ENCODE assay signal across 9 cellular contexts in genomic region chr6:136788069-136788902, GRCh38. TPM values are rescaled to one million over a fixed set of nuclear protein-coding genes. Genes with fewer than 3 reads are reported as not detected.
A peak's percentile ranks its signal among the peaks of the same experiment; 100 is the strongest.
DNase-seq lines count a peak whose midpoint lies in the region; ATAC-seq, FAIRE-seq and TF ChIP-seq lines count a peak whose summit lies in the region.
"Had no signal": no experiment of that assay in that cellular context is flagged by ENCODE, and none has a peak within 500 bp of the region (broad histone marks: within the 10 kb centered on the region; RNA-seq: fewer than 3 reads in every experiment).

No MANE protein-coding gene starts in this region.

- no peak for TF ChIP-seq EP300 in K562 (IDR thresholded peaks at IDR 0.05; ENCODE audit: low read length)

- 0 out of 2 replicates have a peak, but pooled peaks cover 4% of the 10 kb centered on the region for H4K20me1 ChIP-seq in K562 (replicated peaks; ENCODE audit: control insufficient read depth, insufficient read depth, low read length)

- TSS peak; percentile 11 for BruUV-seq in K562 (replicated peaks; lab: Mats Ljungman, UMichigan)

- no peak overlapping the region for H3K4me3 ChIP-seq in K562

- FAIRE-seq in K562 (lab: Jason Lieb, UNC): no peak

- H3K4me3 Mint-ChIP-seq in natural killer cell treated with Interleukin-12 subunit alpha and Interleukin-12 subunit beta and Interleukin-15 and Interleukin-18, amount 100 ng/mL, for 72 hours: peak overlapping the region; percentile 83
- no peak overlapping the region for H3K4me3 Mint-ChIP-seq in osteocyte (ENCODE audit: unreplicated experiment)

- peak; percentile 86 for DNase-seq in ELR (ENCODE audit: low read depth)
- peak; percentile 67 for DNase-seq in NAMALWA (ENCODE audit: low spot score)
- no peak for DNase-seq in K562 (ENCODE audit: extremely low read depth in 1 of 4, low spot score in 3 of 4)
- DNase-seq in natural killer cell treated with Interleukin-12 subunit alpha and Interleukin-12 subunit beta and Interleukin-15 and Interleukin-18, amount 100 ng/mL, for 72 hours (ENCODE audit: low spot score): no peak
- DNase-seq in left lobe of liver (ENCODE audit: low spot score): no peak
- DNase-seq in osteocyte (ENCODE audit: extremely low spot score, unreplicated experiment): no peak
- no peak for DNase-seq in NCI-H2029 treated with DMSO at 0.1 percent for 48 hours (lab: John Stamatoyannopoulos, UW)
- DNase-seq: activated CD4-positive, CD25-positive, alpha-beta regulatory T cell treated with anti-CD3 and anti-CD28 coated beads, Interleukin-2, amount 50 U/mL, for 72 hours had no signal

- no peak overlapping the region for H3K27ac ChIP-seq in K562 (ENCODE audit: extremely low read depth, low read depth, low read length)

- no peak for TF ChIP-seq RAD21 in K562 (CRISPR knock-in tag; conservative IDR thresholded peaks at IDR 0.05 in 1 of 2, IDR thresholded peaks at IDR 0.05 in 1 of 2)

- intact Hi-C loops in K562 (cut with micrococcal nuclease): no loop called here

- H3K36me3 ChIP-seq in K562 (ENCODE audit: control insufficient read depth, insufficient read depth, low read length): peaks cover 9% of the 10 kb centered on the region; the same call in 2 of the 3 replicates

- no peak overlapping the region for H2AFZ ChIP-seq in K562 (ENCODE audit: low read depth, low read length)

- H3K4me1 Mint-ChIP-seq in natural killer cell treated with Interleukin-12 subunit alpha and Interleukin-12 subunit beta and Interleukin-15 and Interleukin-18, amount 100 ng/mL, for 72 hours (ENCODE audit: low read depth in 2 of 2): peaks cover 61 to 73% of the 10 kb centered on the region in 2 donors
- peaks cover 21% of the 10 kb centered on the region for H3K4me1 Mint-ChIP-seq in osteocyte (ENCODE audit: unreplicated experiment)

- TF ChIP-seq CTCF in K562 (IDR thresholded peaks at IDR 0.05 in 2 of 3, conservative IDR thresholded peaks at IDR 0.05 in 1 of 3; ENCODE audit: insufficient read depth in 2 of 3, low read depth in 1 of 3, low read length in 3 of 3) (no peak), osteocyte (IDR thresholded peaks at IDR 0.05) (no peak)

- POLR2A ChIA-PET in K562 (lab: Yijun Ruan, JAX): interaction anchor here (0.8 to 2.4 kb wide), 2 partner anchors 12 to 143 kb away, joined by 4 to 10 read pairs; no protein-coding TSS in a partner anchor

- H3K4me2 ChIP-seq in K562 (ENCODE audit: insufficient read depth, low read length): peak overlapping the region; percentile 89

- H3K27ac Mint-ChIP-seq in natural killer cell treated with Interleukin-12 subunit alpha and Interleukin-12 subunit beta and Interleukin-15 and Interleukin-18, amount 100 ng/mL, for 72 hours: peak overlapping the region; percentile 94 to 96
- H3K27ac Mint-ChIP-seq in osteocyte (ENCODE audit: unreplicated experiment): no peak overlapping the region

- peak overlapping the region in 1 of 2 experiments; percentile 12; a peak in 1 of 4 replicates for H3K9ac ChIP-seq in K562 (ENCODE audit: insufficient read depth in 1 of 2, low read depth in 2 of 2, low read length in 2 of 2)

- H3K9me3 Mint-ChIP-seq in natural killer cell treated with Interleukin-12 subunit alpha and Interleukin-12 subunit beta and Interleukin-15 and Interleukin-18, amount 100 ng/mL, for 72 hours: no peaks in the 10 kb centered on the region
- no peaks in the 10 kb centered on the region for H3K9me3 Mint-ChIP-seq in osteocyte (ENCODE audit: unreplicated experiment)

- ATAC-seq in K562 (no peak), HG02763 (IDR thresholded peaks at IDR 0.05; ENCODE audit: unreplicated experiment) (no peak), left lobe of liver (no peak)
- peak; percentile 31 to 57 for ATAC-seq in natural killer cell treated with Interleukin-12 subunit alpha and Interleukin-12 subunit beta and Interleukin-15 and Interleukin-18, amount 100 ng/mL, for 72 hours

- peaks cover 88% of the 10 kb centered on the region for H3K79me2 ChIP-seq in K562 (ENCODE audit: control insufficient read depth, insufficient read depth, low read length)

- CTCF ChIA-PET in K562 (lab: Yijun Ruan, JAX; ENCODE audit: low intra/inter-chr PET ratio): no interaction called here

- 24% methylated on average over 7 of the region's 7 CpGs for WGBS in K562 (ENCODE audit: insufficient coverage, low coverage, missing lambda C conversion rate)

- no peaks in the 10 kb centered on the region for H3K27me3 Mint-ChIP-seq in natural killer cell treated with Interleukin-12 subunit alpha and Interleukin-12 subunit beta and Interleukin-15 and Interleukin-18, amount 100 ng/mL, for 72 hours
- no peaks in the 10 kb centered on the region for H3K27me3 Mint-ChIP-seq in osteocyte (ENCODE audit: unreplicated experiment)

- no peak for TF ChIP-seq POLR2A in K562 (conservative IDR thresholded peaks at IDR 0.05)

- in situ Hi-C loops in K562 (cut with MboI): no loop called here

- no peaks in the 10 kb centered on the region for H3K9me1 ChIP-seq in K562 (ENCODE audit: control insufficient read depth, insufficient read depth, low read length)

- peaks cover 33% of the 10 kb centered on the region for H3K36me3 Mint-ChIP-seq in natural killer cell treated with Interleukin-12 subunit alpha and Interleukin-12 subunit beta and Interleukin-15 and Interleukin-18, amount 100 ng/mL, for 72 hours
- H3K36me3 Mint-ChIP-seq in osteocyte (ENCODE audit: unreplicated experiment): no peaks in the 10 kb centered on the region

- no peaks in the 10 kb centered on the region; a peak in 1 of 5 replicates for H3K27me3 ChIP-seq in K562 (ENCODE audit: control insufficient read depth in 2 of 2, insufficient read depth in 2 of 2, low read length in 2 of 2)

- peaks cover 24 to 38% of the 10 kb centered on the region in 2 experiments for H3K4me1 ChIP-seq in K562 (replicated peaks in 1 of 2; ENCODE audit: control insufficient read depth in 2 of 2, insufficient read depth in 2 of 2, low read length in 2 of 2)

- no peaks in the 10 kb centered on the region for H3K9me3 ChIP-seq in K562 (replicated peaks; ENCODE audit: control insufficient read depth, insufficient read depth, low read depth, low read length)

TF ChIP-seq in K562, 482 proteins besides CTCF, POLR2A, EP300 and RAD21 (continues in another document):
- TF ChIP-seq MAFG (tag; conservative IDR thresholded peaks at IDR 0.05) (no peak), LCOR (CRISPR knock-in tag; IDR thresholded peaks at IDR 0.05) (peak; percentile 32; the same call in 1 of the 2 replicates)

RNA-seq across cellular contexts. Expression of gene MAP3K5, which starts 4.0 kb away (rescaled TPM):
- 17.0 and 33.7 TPM in 2 replicates for total RNA-seq in K562 (2011; cell fraction: chromatin; rRNA removed; ENCODE audit: low replicate concordance)
- total RNA-seq in K562 (2011; cell fraction: nucleolus; rRNA removed): 7.8 and 10.1 TPM in 2 replicates
- total RNA-seq in K562 (2011; cell fraction: nucleoplasm; rRNA removed): 10.5 and 10.6 TPM in 2 replicates
- total RNA-seq in K562 (2014; rRNA removed) (10.4 and 11.6 TPM in 2 replicates), K562 (2014; rRNA removed; fragmentation: Illumina TruSeq; extraction: Trizol) (12.7 and 15.3 TPM in 2 replicates), K562 (2015; rRNA removed; fragmentation: Illumina TruSeq; extraction: Trizol) (9.2 and 9.9 TPM in 2 replicates), K562 (2021) (11.7 and 13.0 TPM in 2 replicates), left lobe of liver (6.3 TPM), osteocyte (1.3 and 1.6 TPM in 2 replicates)
- polyA plus RNA-seq in K562 (2011; rRNA removed) (7.9 and 9.1 TPM in 2 replicates), K562 (2014; fragmentation: Illumina TruSeq; extraction: Trizol) (8.6 and 10.4 TPM in 2 replicates), K562 (2014; fragmentation: Nextera tagmentation; extraction: Ambion mirVana) (1 to 10 TPM; 2.2 to 3.3 TPM), K562 (2014; rRNA removed) (6.9 and 7.3 TPM in 2 replicates)
- polyA plus RNA-seq in K562 (2011; cell fraction: cytosol; rRNA removed): 2.1 and 3.6 TPM in 2 replicates
- 6.2 and 8.7 TPM in 2 replicates for polyA plus RNA-seq in K562 (2011; cell fraction: nucleus; rRNA removed)
- polyA plus RNA-seq in K562 (2012): 6.6 and 6.7 TPM in 2 replicates
- 13.9 and 23.8 TPM in 2 replicates for polyA minus RNA-seq in K562 (2011; rRNA and poly(A)+ RNA removed)
- polyA minus RNA-seq in K562 (2011; cell fraction: cytosol; rRNA and poly(A)+ RNA removed): 5.1 and 5.8 TPM in 2 replicates
- polyA minus RNA-seq in K562 (2011; cell fraction: nucleus; rRNA and poly(A)+ RNA removed): 9.0 and 19.5 TPM in 2 replicates
- 10 to 100 TPM; 27.9 to 33.0 TPM for total RNA-seq in natural killer cell treated with Interleukin-12 subunit alpha and Interleukin-12 subunit beta and Interleukin-15 and Interleukin-18, amount 100 ng/mL, for 72 hours

RNA-seq across cellular contexts. Expression of gene PEX7, which starts 34.1 kb away (rescaled TPM):
- 7.4 and 8.8 TPM in 2 replicates for total RNA-seq in K562 (2011; cell fraction: chromatin; rRNA removed; ENCODE audit: low replicate concordance)
- total RNA-seq in K562 (2011; cell fraction: nucleolus; rRNA removed): 5.7 and 11.1 TPM in 2 replicates
- total RNA-seq in K562 (2011; cell fraction: nucleoplasm; rRNA removed): 7.6 and 8.1 TPM in 2 replicates
- total RNA-seq in K562 (2014; rRNA removed) (12.0 and 18.0 TPM in 2 replicates), K562 (2014; rRNA removed; fragmentation: Illumina TruSeq; extraction: Trizol) (9.7 and 12.7 TPM in 2 replicates), K562 (2015; rRNA removed; fragmentation: Illumina TruSeq; extraction: Trizol) (7.2 and 7.3 TPM in 2 replicates), K562 (2021) (9.1 and 9.6 TPM in 2 replicates), left lobe of liver (5.6 TPM), osteocyte (5.2 and 6.3 TPM in 2 replicates)
- polyA plus RNA-seq in K562 (2011; rRNA removed) (12.5 and 12.9 TPM in 2 replicates), K562 (2014; fragmentation: Illumina TruSeq; extraction: Trizol) (6.2 and 6.5 TPM in 2 replicates), K562 (2014; fragmentation: Nextera tagmentation; extraction: Ambion mirVana) (1 to 10 TPM; 1.6 to 2.2 TPM), K562 (2014; rRNA removed) (10.9 and 12.5 TPM in 2 replicates)
- 7.9 and 14.9 TPM in 2 replicates for polyA plus RNA-seq in K562 (2011; cell fraction: cytosol; rRNA removed)
- polyA plus RNA-seq in K562 (2011; cell fraction: nucleus; rRNA removed): 5.3 and 7.8 TPM in 2 replicates
- 6.7 and 6.8 TPM in 2 replicates for polyA plus RNA-seq in K562 (2012)
- 12.9 and 14.7 TPM in 2 replicates for polyA minus RNA-seq in K562 (2011; rRNA and poly(A)+ RNA removed)
- polyA minus RNA-seq in K562 (2011; cell fraction: cytosol; rRNA and poly(A)+ RNA removed): 2.7 and 5.4 TPM in 2 replicates
- 11.0 and 12.4 TPM in 2 replicates for polyA minus RNA-seq in K562 (2011; cell fraction: nucleus; rRNA and poly(A)+ RNA removed)
- total RNA-seq in natural killer cell treated with Interleukin-12 subunit alpha and Interleukin-12 subunit beta and Interleukin-15 and Interleukin-18, amount 100 ng/mL, for 72 hours: 1 to 10 TPM; 4.2 to 5.9 TPM

Comparison
In these comparisons a context has a peak if more than half of its experiments do, and no peak if none do; other contexts are left out.
1. DNase-seq: peak in ELR (single experiment) and NAMALWA (single experiment); none in K562 (0 of 4), natural killer cell treated with Interleukin-12 subunit alpha and Interleukin-12 subunit beta and Interleukin-15 and Interleukin-18, amount 100 ng/mL, for 72 hours (single experiment), left lobe of liver (single experiment), osteocyte (single experiment) and NCI-H2029 treated with DMSO at 0.1 percent for 48 hours (single experiment).
2. ATAC-seq: peak in natural killer cell treated with Interleukin-12 subunit alpha and Interleukin-12 subunit beta and Interleukin-15 and Interleukin-18, amount 100 ng/mL, for 72 hours (2 of 2); none in K562 (single experiment), HG02763 (single experiment) and left lobe of liver (single experiment).